ENCODE assay signal across 13 cellular contexts in the genomic region with DNA sequence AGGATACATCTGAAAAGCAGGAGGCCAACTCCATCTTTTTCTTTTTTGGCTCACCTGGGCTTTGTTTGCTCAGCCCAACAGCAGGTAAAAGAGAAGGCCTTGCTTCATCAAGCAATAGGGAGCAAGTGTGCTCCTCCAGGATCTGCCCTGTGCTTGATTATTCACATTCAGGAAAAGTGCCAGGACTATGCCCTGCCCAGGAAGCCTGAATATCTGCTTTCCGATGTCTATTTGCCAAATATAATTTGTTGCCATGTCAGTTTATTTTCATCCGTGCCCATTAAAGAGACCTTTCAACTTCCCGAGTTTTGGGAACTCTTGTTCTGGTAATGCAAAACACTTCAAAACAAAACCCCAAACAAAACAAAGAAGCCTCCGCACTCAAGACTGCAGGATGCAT.
DNase-seq lines count a peak whose midpoint lies in the region; ATAC-seq and TF ChIP-seq lines count a peak whose summit lies in the region.
"Had no signal": no experiment of that assay in that cellular context is flagged by ENCODE, and none has a peak within 500 bp of the region (broad histone marks: within the 10 kb centered on the region; RNA-seq: fewer than 3 reads in every experiment).

No MANE protein-coding gene starts in this region.

- H3K9me3 Mint-ChIP-seq in MCF 10A (ENCODE audit: unreplicated experiment), result no peaks in the 10 kb centered on the region
- H3K9me3 Mint-ChIP-seq in stimulated activated naive B cell treated with anti-CD40 and anti-IgM and Interleukin-4, amounts not matched to agents 10 μg/mL and 1 μg/mL and 100 μg/mL, for 72 hours, result no peaks in the 10 kb centered on the region

- BruUV-seq in MCF 10A (replicated peaks; lab: Mats Ljungman, UMichigan), result no TSS peak
- no TSS peak for BruUV-seq in mammary epithelial cell (replicated peaks; lab: Mats Ljungman, UMichigan)

- H3K4me3 ChIP-seq in mammary epithelial cell (replicated peaks in 1 of 3; ENCODE audit: insufficient read depth in 1 of 3, low read depth in 2 of 3, low read length in 3 of 3) (no peak overlapping the region), left lung (no peak overlapping the region), upper lobe of right lung (no peak overlapping the region)
- H3K4me3 ChIP-seq: ovary had no signal

- H3K4me2 ChIP-seq in mammary epithelial cell (ENCODE audit: insufficient read depth, low read depth, low read length), result no peak overlapping the region

- H3K27me3 ChIP-seq in mammary epithelial cell (ENCODE audit: insufficient read depth, low read length) (peaks cover 6% of the 10 kb centered on the region), left lung (no peaks in the 10 kb centered on the region), upper lobe of right lung (no peaks in the 10 kb centered on the region)
- H3K27me3 ChIP-seq: ovary had no signal

- H4K20me1 ChIP-seq in mammary epithelial cell (ENCODE audit: insufficient read depth, low read length), result no peaks in the 10 kb centered on the region

- H3K4me1 Mint-ChIP-seq in MCF 10A (ENCODE audit: insufficient read depth, unreplicated experiment), result peaks cover 6% of the 10 kb centered on the region
- H3K4me1 Mint-ChIP-seq in T-helper 17 cell, result peaks cover 13% of the 10 kb centered on the region
- peaks cover 2 to 25% of the 10 kb centered on the region in 2 donors for H3K4me1 Mint-ChIP-seq in stimulated activated naive B cell treated with anti-CD40 and anti-IgM and Interleukin-4, amounts not matched to agents 10 μg/mL and 1 μg/mL and 100 μg/mL, for 72 hours

- DNase-seq in MCF 10A (ENCODE audit: unreplicated experiment) (peak; percentile 45), mammary epithelial cell (no peak), T-helper 17 cell (no peak), left lung (no peak), upper lobe of right lung (no peak), medulla oblongata (ENCODE audit: extremely low spot score) (no peak), T-helper 1 cell (no peak)
- DNase-seq in stimulated activated naive B cell treated with anti-CD40 and anti-IgM and Interleukin-4, amounts not matched to agents 10 μg/mL and 1 μg/mL and 100 μg/mL, for 72 hours, result no peak
- DNase-seq: activated T-cell treated with anti-CD3 and anti-CD28 coated beads for 4 hours, DND-41, midbrain, NCI-H187 treated with DMSO at 0.1 percent for 48 hours, ovary had no signal

- intact Hi-C loops in MCF 10A (cut with micrococcal nuclease) (no loop called here), mammary epithelial cell (cut with micrococcal nuclease) (no loop called here), left lung (cut with DNase I) (no loop called here), upper lobe of right lung (cut with DNase I) (no loop called here)

- no peak overlapping the region for H2AFZ ChIP-seq in mammary epithelial cell (ENCODE audit: low read depth, low read length)

- WGBS in mammary epithelial cell (ENCODE audit: low coverage, missing lambda C conversion rate), result 48% methylated on average over 3 of the region's 4 CpGs

- TF ChIP-seq CTCF in MCF 10A (IDR thresholded peaks at IDR 0.05; ENCODE audit: unreplicated experiment) (no peak), mammary epithelial cell (conservative IDR thresholded peaks at IDR 0.05 in 1 of 2, IDR thresholded peaks at IDR 0.05 in 1 of 2; ENCODE audit: extremely low read depth in 1 of 2, insufficient read depth in 1 of 2, low read depth in 1 of 2, low read length in 2 of 2) (no peak), left lung (IDR thresholded peaks at IDR 0.05) (no peak), upper lobe of right lung (IDR thresholded peaks at IDR 0.05) (no peak)

- H3K27ac Mint-ChIP-seq in MCF 10A (ENCODE audit: low read depth, unreplicated experiment) (no peak overlapping the region), T-helper 17 cell (peak overlapping the region; percentile 73)
- H3K27ac Mint-ChIP-seq in stimulated activated naive B cell treated with anti-CD40 and anti-IgM and Interleukin-4, amounts not matched to agents 10 μg/mL and 1 μg/mL and 100 μg/mL, for 72 hours, result no peak overlapping the region

- H3K4me3 Mint-ChIP-seq in MCF 10A (ENCODE audit: unreplicated experiment) (no peak overlapping the region), T-helper 17 cell (no peak overlapping the region)
- no peak overlapping the region for H3K4me3 Mint-ChIP-seq in stimulated activated naive B cell treated with anti-CD40 and anti-IgM and Interleukin-4, amounts not matched to agents 10 μg/mL and 1 μg/mL and 100 μg/mL, for 72 hours

- in situ Hi-C loops in mammary epithelial cell (cut with MboI; ENCODE audit: low sequenced_read_pairs in 2 of 2), result no loop called here

- dilution Hi-C loops in mammary epithelial cell (cut with HindIII; ENCODE audit: low sequenced_read_pairs), result no loop called here

- H3K27me3 Mint-ChIP-seq in MCF 10A (ENCODE audit: insufficient read depth, unreplicated experiment) (no peaks in the 10 kb centered on the region), T-helper 17 cell (no peaks in the 10 kb centered on the region)
- H3K27me3 Mint-ChIP-seq in stimulated activated naive B cell treated with anti-CD40 and anti-IgM and Interleukin-4, amounts not matched to agents 10 μg/mL and 1 μg/mL and 100 μg/mL, for 72 hours, result peaks cover 0 to 6% of the 10 kb centered on the region in 2 donors

- H3K36me3 Mint-ChIP-seq in MCF 10A (ENCODE audit: insufficient read depth, unreplicated experiment) (peaks cover 44% of the 10 kb centered on the region), T-helper 17 cell (ENCODE audit: low read depth) (peaks cover 5% of the 10 kb centered on the region)
- H3K36me3 Mint-ChIP-seq in stimulated activated naive B cell treated with anti-CD40 and anti-IgM and Interleukin-4, amounts not matched to agents 10 μg/mL and 1 μg/mL and 100 μg/mL, for 72 hours, result no peaks in the 10 kb centered on the region

- H3K9me3 ChIP-seq in mammary epithelial cell (replicated peaks; ENCODE audit: insufficient read depth, low read length) (no peaks in the 10 kb centered on the region), T-helper 17 cell (ENCODE audit: control insufficient read depth, low read length, poor library complexity, severe bottlenecking) (no peaks in the 10 kb centered on the region), left lung (no peaks in the 10 kb centered on the region), upper lobe of right lung (no peaks in the 10 kb centered on the region)
- H3K9me3 ChIP-seq: ovary had no signal

- no peaks in the 10 kb centered on the region for H3K36me3 ChIP-seq in mammary epithelial cell (ENCODE audit: insufficient read depth, low read length)
- no peaks in the 10 kb centered on the region for H3K36me3 ChIP-seq in left lung
- H3K36me3 ChIP-seq in upper lobe of right lung, result peaks cover 14% of the 10 kb centered on the region
- H3K36me3 ChIP-seq: ovary had no signal

- H3K4me1 ChIP-seq in mammary epithelial cell (ENCODE audit: insufficient read depth, low read length) (no peaks in the 10 kb centered on the region), left lung (peaks cover 5 to 44% of the 10 kb centered on the region in 2 donors), upper lobe of right lung (peaks cover 48% of the 10 kb centered on the region)

- H3K9ac ChIP-seq in mammary epithelial cell (ENCODE audit: insufficient read depth, low read length), result no peak overlapping the region

- no peak overlapping the region for H3K27ac ChIP-seq in mammary epithelial cell (ENCODE audit: insufficient read depth, low read depth, low read length)
- peak overlapping the region in 1 of 2 donors; percentile 26 for H3K27ac ChIP-seq in left lung
- peak overlapping the region; percentile 36 for H3K27ac ChIP-seq in upper lobe of right lung

- POLR2A ChIA-PET in MCF 10A (lab: Yijun Ruan, JAX), result interaction anchor here (0.6 to 1.3 kb wide), 2 partner anchors 60 to 76 kb away, joined by 3 read pairs; no protein-coding TSS in a partner anchor

- ATAC-seq in T-helper 17 cell (no peak), left lung (peak; percentile 31), upper lobe of right lung (peak; percentile 54)
- no peak for ATAC-seq in stimulated activated naive B cell treated with anti-CD40 and anti-IgM and Interleukin-4, amounts not matched to agents 10 μg/mL and 1 μg/mL and 100 μg/mL, for 72 hours (replicated peaks)

- CTCF ChIA-PET in MCF 10A (lab: Yijun Ruan, JAX) (interaction anchor here (0.7 kb wide), 1 partner anchor 227 kb away, joined by 3 read pairs; no protein-coding TSS in a partner anchor), mammary epithelial cell (lab: Charles Lee; ENCODE audit: low non-redundant PET) (no interaction called here)

- no peaks in the 10 kb centered on the region for H3K79me2 ChIP-seq in mammary epithelial cell (ENCODE audit: insufficient read depth, low read length)

Comparison
In these comparisons a context has a peak if more than half of its experiments do, and no peak if none do; other contexts are left out.
1. ATAC-seq: peak in left lung (single experiment) and upper lobe of right lung (single experiment); none in T-helper 17 cell (single experiment) and stimulated activated naive B cell treated with anti-CD40 and anti-IgM and Interleukin-4, amounts not matched to agents 10 μg/mL and 1 μg/mL and 100 μg/mL, for 72 hours (0 of 2).